ENCODE assay signal across 7 cellular contexts in the genomic region with DNA sequence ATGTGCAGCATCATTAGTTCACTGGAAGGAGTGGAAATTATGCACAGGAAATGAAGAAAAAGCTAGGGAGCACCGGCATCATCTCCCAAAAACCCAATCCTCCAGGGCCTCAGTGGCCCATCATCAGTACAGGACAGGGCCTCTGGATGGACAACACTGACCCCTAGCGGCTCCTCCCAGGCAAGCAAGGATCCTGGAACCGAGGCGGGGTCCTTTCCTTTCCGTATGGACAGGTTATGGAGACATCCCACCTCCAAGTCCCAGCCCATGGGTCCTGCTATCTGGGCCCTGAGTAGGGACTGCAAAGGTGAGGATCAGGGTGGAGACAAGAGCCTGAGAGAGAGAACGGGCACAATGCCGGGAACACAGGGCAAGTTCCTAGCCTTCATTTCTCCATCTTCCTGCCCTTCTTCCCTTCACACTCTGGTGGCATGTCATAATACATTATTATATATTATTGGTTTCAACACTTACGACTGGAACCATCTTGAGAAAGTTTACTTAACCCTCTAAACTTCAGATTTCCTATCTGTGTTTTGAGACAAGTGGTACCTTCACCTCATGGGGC.
DNase-seq lines count a peak whose midpoint lies in the region; TF ChIP-seq lines count a peak whose summit lies in the region.

No MANE protein-coding gene starts in this region.

- H3F3A ChIP-seq in OCI-LY1 (ENCODE audit: insufficient read depth, low read length), result no peaks in the 10 kb centered on the region

- TF ChIP-seq CTCF in GM12872 (IDR thresholded peaks at IDR 0.05; ENCODE audit: insufficient read depth, low read depth, low read length), result peak; percentile 62
- peak; percentile 71; the same call in 1 of the 2 replicates for TF ChIP-seq CTCF in OCI-LY1 (IDR thresholded peaks at IDR 0.05; ENCODE audit: low read length)
- TF ChIP-seq CTCF in fibroblast of lung (conservative IDR thresholded peaks at IDR 0.05 in 1 of 2, IDR thresholded peaks at IDR 0.05 in 1 of 2; ENCODE audit: low read depth in 1 of 2, low read length in 2 of 2), result peak; percentile 63 to 91
- TF ChIP-seq CTCF in retinal pigment epithelial cell (conservative IDR thresholded peaks at IDR 0.05; ENCODE audit: low read depth, low read length), result peak; percentile 72

- H3K4me1 ChIP-seq in OCI-LY1 (ENCODE audit: insufficient read depth, low read length, severe bottlenecking), result no peaks in the 10 kb centered on the region
- no peaks in the 10 kb centered on the region for H3K4me1 ChIP-seq in fibroblast of lung (ENCODE audit: control insufficient read depth, extremely low read depth, insufficient read depth, low read length)

- no peak overlapping the region for H3K9ac ChIP-seq in OCI-LY1 (ENCODE audit: low read length)
- no peak overlapping the region for H3K9ac ChIP-seq in fibroblast of lung (ENCODE audit: insufficient read depth, low read length)

- H2AFZ ChIP-seq in OCI-LY1 (ENCODE audit: low read length) (no peak overlapping the region), fibroblast of lung (ENCODE audit: low read length) (no peak overlapping the region)

- no peak overlapping the region for H3K27ac Mint-ChIP-seq in activated CD4-positive, alpha-beta T cell treated with anti-CD3 and anti-CD28 coated beads, Interleukin-2, amount 10 ng/mL, durations not matched to agents 7 days and 5 days

- H3K27me3 ChIP-seq in OCI-LY1 (ENCODE audit: insufficient read depth, low read length), result no peaks in the 10 kb centered on the region
- no peaks in the 10 kb centered on the region for H3K27me3 ChIP-seq in fibroblast of lung (ENCODE audit: control insufficient read depth, insufficient read depth, low read length)

- no peaks in the 10 kb centered on the region for H3K36me3 Mint-ChIP-seq in activated CD4-positive, alpha-beta T cell treated with anti-CD3 and anti-CD28 coated beads, Interleukin-2, amount 10 ng/mL, durations not matched to agents 7 days and 5 days (ENCODE audit: low read depth)

- H3K9me3 Mint-ChIP-seq in activated CD4-positive, alpha-beta T cell treated with anti-CD3 and anti-CD28 coated beads, Interleukin-2, amount 10 ng/mL, durations not matched to agents 7 days and 5 days, result no peaks in the 10 kb centered on the region

- POLR2A ChIA-PET in activated CD4-positive, alpha-beta T cell treated with anti-CD3 and anti-CD28 coated beads, Interleukin-2, amount 10 ng/mL, durations not matched to agents 7 days and 5 days (lab: Charles Lee), result no interaction called here

- H3K4me3 ChIP-seq in OCI-LY1 (ENCODE audit: low read depth, low read length, poor library complexity, severe bottlenecking), result no peak overlapping the region
- no peak overlapping the region for H3K4me3 ChIP-seq in fibroblast of lung (replicated peaks in 1 of 4; ENCODE audit: control extremely low read depth in 1 of 4, insufficient read depth in 1 of 4, low read depth in 3 of 4, low read length in 4 of 4)
- H3K4me3 ChIP-seq in retinal pigment epithelial cell (ENCODE audit: low read length), result no peak overlapping the region

- H3K36me3 ChIP-seq in OCI-LY1 (ENCODE audit: insufficient read depth, low read length) (no peaks in the 10 kb centered on the region; the same call in 1 of the 2 replicates), fibroblast of lung (ENCODE audit: control insufficient read depth, insufficient read depth, low read length) (no peaks in the 10 kb centered on the region)

- H3K4me2 ChIP-seq in OCI-LY1 (ENCODE audit: low read length) (no peak overlapping the region), fibroblast of lung (ENCODE audit: extremely low read depth, insufficient read depth, low read length) (no peak overlapping the region)

- H3K9me2 ChIP-seq in OCI-LY1 (ENCODE audit: low read depth, low read length), result no peaks in the 10 kb centered on the region

- H4K20me1 ChIP-seq in OCI-LY1 (ENCODE audit: insufficient read depth, low read length) (no peaks in the 10 kb centered on the region), fibroblast of lung (ENCODE audit: control insufficient read depth, extremely low read depth, insufficient read depth, low read length) (peaks cover 2% of the 10 kb centered on the region)

- peak; percentile 19 to 43 for DNase-seq in fibroblast of lung (ENCODE audit: low read depth in 2 of 2)
- DNase-seq in retinal pigment epithelial cell (ENCODE audit: low read depth), result no peak
- no peak for DNase-seq in HuH-7.5 (ENCODE audit: low spot score)
- no peak for DNase-seq in Ammon's horn (ENCODE audit: low spot score)
- no peak for DNase-seq in activated CD4-positive, alpha-beta T cell treated with anti-CD3 and anti-CD28 coated beads, Interleukin-2, amount 10 ng/mL, durations not matched to agents 7 days and 5 days

- H3K27ac ChIP-seq in OCI-LY1 (ENCODE audit: low read depth, low read length, poor library complexity, severe bottlenecking), result no peak overlapping the region
- H3K27ac ChIP-seq in fibroblast of lung (ENCODE audit: insufficient read depth, low read length), result no peak overlapping the region

- H3K79me2 ChIP-seq in OCI-LY1 (ENCODE audit: insufficient read depth, low read length) (no peaks in the 10 kb centered on the region), fibroblast of lung (ENCODE audit: control insufficient read depth, insufficient read depth, low read length) (peaks cover 34% of the 10 kb centered on the region)

- no peaks in the 10 kb centered on the region for H3K27me3 Mint-ChIP-seq in activated CD4-positive, alpha-beta T cell treated with anti-CD3 and anti-CD28 coated beads, Interleukin-2, amount 10 ng/mL, durations not matched to agents 7 days and 5 days

- H3K4me3 Mint-ChIP-seq in activated CD4-positive, alpha-beta T cell treated with anti-CD3 and anti-CD28 coated beads, Interleukin-2, amount 10 ng/mL, durations not matched to agents 7 days and 5 days, result no peak overlapping the region

- H3K9me3 ChIP-seq in OCI-LY1 (ENCODE audit: low read length), result no peaks in the 10 kb centered on the region
- no peaks in the 10 kb centered on the region for H3K9me3 ChIP-seq in fibroblast of lung (ENCODE audit: control insufficient read depth, insufficient read depth, low read depth, low read length)

- peaks cover 3% of the 10 kb centered on the region for H3K4me1 Mint-ChIP-seq in activated CD4-positive, alpha-beta T cell treated with anti-CD3 and anti-CD28 coated beads, Interleukin-2, amount 10 ng/mL, durations not matched to agents 7 days and 5 days

- CTCF ChIA-PET in activated CD4-positive, alpha-beta T cell treated with anti-CD3 and anti-CD28 coated beads, Interleukin-2, amount 10 ng/mL, durations not matched to agents 7 days and 5 days (lab: Charles Lee), result interaction anchor here (1.1 kb wide), 1 partner anchor 26 kb away, joined by 4 read pairs; no protein-coding TSS in a partner anchor

Comparison
In these comparisons a context has a peak if more than half of its experiments do, and no peak if none do; other contexts are left out.
1. DNase-seq: peak in fibroblast of lung (2 of 2); none in retinal pigment epithelial cell (single experiment), HuH-7.5 (single experiment), Ammon's horn (single experiment) and activated CD4-positive, alpha-beta T cell treated with anti-CD3 and anti-CD28 coated beads, Interleukin-2, amount 10 ng/mL, durations not matched to agents 7 days and 5 days (single experiment).
2. Peak in every context shown above with its lines, with median percentiles within 50 percentile points of each other: CTCF ChIP-seq.